In genomic region chr9:129554649-129555048, GRCh38 we compare ENCODE assay signal across 19 cellular contexts.
DNase-seq lines count a peak whose midpoint lies in the region; ATAC-seq and TF ChIP-seq lines count a peak whose summit lies in the region.
"Had no signal": no experiment of that assay in that cellular context is flagged by ENCODE, and none has a peak within 500 bp of the region (broad histone marks: within the 10 kb centered on the region; RNA-seq: fewer than 3 reads in every experiment).

No MANE protein-coding gene starts in this region.

- TF ChIP-seq RAD21 in Ishikawa (IDR thresholded peaks at IDR 0.05; ENCODE audit: low read depth) = peak; percentile 11

- peak; percentile 94 for TF ChIP-seq EP300 in Ishikawa (IDR thresholded peaks at IDR 0.05; ENCODE audit: borderline replicate concordance)

- ATAC-seq in GM19035 (IDR thresholded peaks at IDR 0.05; ENCODE audit: unreplicated experiment) = no peak
- ATAC-seq: stimulated activated effector memory CD8-positive, alpha-beta T cell treated with anti-CD3 and anti-CD28 coated beads, Interleukin-12 subunit alpha, Interleukin-12 subunit beta, amount 100 ng/mL, for 72 hours had no signal

- DNase-seq in EH (ENCODE audit: low read depth) (peak; percentile 38), SK-N-DZ (ENCODE audit: low spot score) (peak; percentile 88), iPS-NIHi11 (ENCODE audit: low spot score) (peak; percentile 72), epidermal melanocyte (ENCODE audit: insufficient read length, low spot score) (no peak), MV-4-11 (lab: John Stamatoyannopoulos, UW) (no peak)
- DNase-seq: activated CD4-positive, alpha-beta T cell treated with anti-CD3 and anti-CD28 coated beads for 48 hours; activated CD8-positive, alpha-beta memory T cell treated with anti-CD3 and anti-CD28 coated beads, Interleukin-2, amount 50 U/mL, for 4 hours; activated gamma-delta T cell; BE2C; cerebellar nuclear complex; NCI-H1092 treated with DMSO at 0.1 percent for 48 hours; NCI-H446; OCI-M1; stimulated activated CD4-positive, alpha-beta T cell treated with anti-CD3 and anti-CD28 coated beads, Interleukin-12 subunit alpha, Interleukin-12 subunit beta, amount 100 ng/mL, for 4 hours; T1000; transverse colon had no signal

TF ChIP-seq in Ishikawa, 13 proteins besides CTCF, POLR2A, EP300 and RAD21:
- TF ChIP-seq TEAD4 (IDR thresholded peaks at IDR 0.05) (peak; percentile 60; the same call in 1 of the 2 replicates), EGR1 (IDR thresholded peaks at IDR 0.05) (no peak), NFIC (IDR thresholded peaks at IDR 0.05) (peak; percentile 75), ZBTB7A (IDR thresholded peaks at IDR 0.05; ENCODE audit: low read depth) (peak; percentile 50; the same call in 1 of the 2 replicates), CREB1 (IDR thresholded peaks at IDR 0.05; ENCODE audit: low read depth) (no peak), REST (IDR thresholded peaks at IDR 0.05; ENCODE audit: low read depth) (no peak), FOXM1 (IDR thresholded peaks at IDR 0.05; ENCODE audit: borderline replicate concordance, low read depth) (peak; percentile 92), CEBPB (IDR thresholded peaks at IDR 0.05) (peak; percentile 97), YY1 (IDR thresholded peaks at IDR 0.05; ENCODE audit: low read depth) (peak; percentile 45; the same call in 1 of the 2 replicates), TCF12 (IDR thresholded peaks at IDR 0.05; ENCODE audit: low read depth) (peak; percentile 95)
- TF ChIP-seq, protein P1, sequence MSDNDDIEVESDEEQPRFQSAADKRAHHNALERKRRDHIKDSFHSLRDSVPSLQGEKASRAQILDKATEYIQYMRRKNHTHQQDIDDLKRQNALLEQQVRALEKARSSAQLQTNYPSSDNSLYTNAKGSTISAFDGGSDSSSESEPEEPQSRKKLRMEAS (IDR thresholded peaks at IDR 0.05) = peak; percentile 82; the same call in 1 of the 2 replicates
- TF ChIP-seq, protein P2, sequence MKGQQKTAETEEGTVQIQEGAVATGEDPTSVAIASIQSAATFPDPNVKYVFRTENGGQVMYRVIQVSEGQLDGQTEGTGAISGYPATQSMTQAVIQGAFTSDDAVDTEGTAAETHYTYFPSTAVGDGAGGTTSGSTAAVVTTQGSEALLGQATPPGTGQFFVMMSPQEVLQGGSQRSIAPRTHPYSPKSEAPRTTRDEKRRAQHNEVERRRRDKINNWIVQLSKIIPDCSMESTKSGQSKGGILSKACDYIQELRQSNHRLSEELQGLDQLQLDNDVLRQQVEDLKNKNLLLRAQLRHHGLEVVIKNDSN (IDR thresholded peaks at IDR 0.05) = peak; percentile 79

Comparison
In these comparisons a context has a peak if more than half of its experiments do, and no peak if none do; other contexts are left out.
1. DNase-seq: peak in EH (single experiment), SK-N-DZ (single experiment) and iPS-NIHi11 (single experiment); none in epidermal melanocyte (single experiment) and MV-4-11 (single experiment).